ENCODE assay signal across 8 cellular contexts in genomic region chr2:180006236-180006635, GRCh38.
DNase-seq lines count a peak whose midpoint lies in the region; ATAC-seq and TF ChIP-seq lines count a peak whose summit lies in the region.

No MANE protein-coding gene starts in this region.

- H3K9me3 ChIP-seq in DND-41 (ENCODE audit: insufficient read depth, low read length, severe bottlenecking) (no peaks in the 10 kb centered on the region), OCI-LY3 (ENCODE audit: insufficient read depth, low read length) (no peaks in the 10 kb centered on the region), endocrine pancreas (ENCODE audit: control insufficient read depth, low read length) (no peaks in the 10 kb centered on the region), neutrophil (no peaks in the 10 kb centered on the region)

- TF ChIP-seq CTCF in DND-41 (IDR thresholded peaks at IDR 0.05; ENCODE audit: borderline replicate concordance, extremely low read depth, low read length, poor library complexity, severe bottlenecking): no peak
- no peak for TF ChIP-seq CTCF in OCI-LY3 (IDR thresholded peaks at IDR 0.05; ENCODE audit: low read depth, low read length)
- TF ChIP-seq CTCF in neutrophil (IDR thresholded peaks at IDR 0.05): no peak

- H3K4me3 ChIP-seq in DND-41 (ENCODE audit: low read depth in 1 of 2, low read length in 2 of 2) (peak overlapping the region; percentile 76 to 88), OCI-LY3 (ENCODE audit: low read length) (peak overlapping the region; percentile 97), endocrine pancreas (ENCODE audit: control insufficient read depth, insufficient read depth, low read length) (peak overlapping the region; percentile 99), neutrophil (ENCODE audit: low read depth in 1 of 2, low read length in 1 of 2) (peak overlapping the region; percentile 78 to 91)

- no peak for ATAC-seq in DND-41 (ENCODE audit: insufficient read depth, low read depth)

- H3K4me1 ChIP-seq in DND-41 (ENCODE audit: insufficient read depth, low read length) (peaks cover 28% of the 10 kb centered on the region), OCI-LY3 (ENCODE audit: low read length) (peaks cover 18% of the 10 kb centered on the region), endocrine pancreas (ENCODE audit: control insufficient read depth, insufficient read depth, low read length) (peaks cover 7% of the 10 kb centered on the region), neutrophil (ENCODE audit: control insufficient read depth in 1 of 2, insufficient read depth in 1 of 2, low read depth in 1 of 2, low read length in 1 of 2) (peaks cover 38 to 55% of the 10 kb centered on the region in 2 experiments)

- DNase-seq in DND-41: peak; percentile 8
- DNase-seq in NCI-H82 treated with DMSO at 0.1 percent for 48 hours (lab: John Stamatoyannopoulos, UW; ENCODE audit: unreplicated experiment): no peak
- no peak for DNase-seq in EL
- no peak for DNase-seq in AG08395 (ENCODE audit: low spot score)
- no peak for DNase-seq in amniotic stem cell (lab: John Stamatoyannopoulos, UW)

- H3K27me3 ChIP-seq in DND-41 (ENCODE audit: insufficient read depth, low read length, poor library complexity): no peaks in the 10 kb centered on the region
- no peaks in the 10 kb centered on the region for H3K27me3 ChIP-seq in OCI-LY3 (ENCODE audit: low read depth, low read length)
- H3K27me3 ChIP-seq in endocrine pancreas (ENCODE audit: control insufficient read depth, insufficient read depth, low read length): no peaks in the 10 kb centered on the region
- H3K27me3 ChIP-seq in neutrophil: no peaks in the 10 kb centered on the region

- H4K20me1 ChIP-seq in DND-41 (ENCODE audit: insufficient read depth, low read length) (peaks cover 30% of the 10 kb centered on the region; the same call in 1 of the 2 replicates), OCI-LY3 (ENCODE audit: insufficient read depth, low read length) (peaks cover 12% of the 10 kb centered on the region)

- H3K4me2 ChIP-seq in DND-41 (ENCODE audit: insufficient read depth, low read length) (peak overlapping the region; percentile 80), OCI-LY3 (ENCODE audit: low read length) (peak overlapping the region; percentile 92)

- H3K36me3 ChIP-seq in DND-41 (ENCODE audit: insufficient read depth, low read length) (peaks cover 11% of the 10 kb centered on the region; the same call in 1 of the 2 replicates), OCI-LY3 (replicated peaks; ENCODE audit: low read depth, low read length) (peaks cover 4% of the 10 kb centered on the region), endocrine pancreas (ENCODE audit: control insufficient read depth, insufficient read depth, low read length) (no peaks in the 10 kb centered on the region), neutrophil (no peaks in the 10 kb centered on the region)

- H3K27ac ChIP-seq in DND-41 (ENCODE audit: low read length): peak overlapping the region; percentile 90
- peak overlapping the region; percentile 87 for H3K27ac ChIP-seq in OCI-LY3 (ENCODE audit: low read length)
- H3K27ac ChIP-seq in neutrophil: peak overlapping the region; percentile 88

- H3K79me2 ChIP-seq in DND-41 (ENCODE audit: insufficient read depth, low read length) (peaks cover 56% of the 10 kb centered on the region), OCI-LY3 (ENCODE audit: low read length) (peaks cover 54% of the 10 kb centered on the region)

- peak overlapping the region; percentile 92 for H2AFZ ChIP-seq in DND-41 (ENCODE audit: low read depth, low read length)
- H2AFZ ChIP-seq in OCI-LY3 (ENCODE audit: low read depth, low read length): peak overlapping the region; percentile 100

- H3K9ac ChIP-seq in DND-41 (ENCODE audit: low read depth, low read length): peak overlapping the region; percentile 82
- peak overlapping the region; percentile 91 for H3K9ac ChIP-seq in OCI-LY3 (ENCODE audit: low read length)
- peak overlapping the region; percentile 94 for H3K9ac ChIP-seq in endocrine pancreas (ENCODE audit: control insufficient read depth, insufficient read depth, low read length)
